ENCODE assay signal across 26 cellular contexts in genomic region chr18:63244585-63244984, GRCh38.
DNase-seq lines count a peak whose midpoint lies in the region; ATAC-seq and TF ChIP-seq lines count a peak whose summit lies in the region.
"Had no signal": no experiment of that assay in that cellular context is flagged by ENCODE, and none has a peak within 500 bp of the region (broad histone marks: within the 10 kb centered on the region; RNA-seq: fewer than 3 reads in every experiment).

No MANE protein-coding gene starts in this region.

- no peak for TF ChIP-seq CTCF in AG10803 (conservative IDR thresholded peaks at IDR 0.05; ENCODE audit: low read length)
- no peak for TF ChIP-seq CTCF in left ventricle myocardium inferior (IDR thresholded peaks at IDR 0.05; ENCODE audit: borderline replicate concordance)
- TF ChIP-seq CTCF in gastrocnemius medialis (IDR thresholded peaks at IDR 0.05 in 4 of 5, conservative IDR thresholded peaks at IDR 0.05 in 1 of 5), result no peak
- no peak for TF ChIP-seq CTCF in GM13977 (IDR thresholded peaks at IDR 0.05; ENCODE audit: extremely low read depth, insufficient read depth, missing control alignments)
- TF ChIP-seq CTCF in thyroid gland (IDR thresholded peaks at IDR 0.05), result no peak

- CTCF ChIA-PET in T-cell (lab: Charles Lee), result no interaction called here

- H3K9me3 ChIP-seq in left ventricle myocardium inferior (replicated peaks) (no peaks in the 10 kb centered on the region), gastrocnemius medialis (no peaks in the 10 kb centered on the region), thyroid gland (no peaks in the 10 kb centered on the region)
- H3K9me3 ChIP-seq: adrenal gland, Caco-2, lower lobe of right lung had no signal

- no peaks in the 10 kb centered on the region for H3K27me3 ChIP-seq in left ventricle myocardium inferior (ENCODE audit: low read depth)
- no peaks in the 10 kb centered on the region for H3K27me3 ChIP-seq in gastrocnemius medialis
- H3K27me3 ChIP-seq in thyroid gland, result no peaks in the 10 kb centered on the region
- H3K27me3 ChIP-seq: adrenal gland, BLaER1, neural progenitor cell had no signal

- H3K36me3 ChIP-seq in left ventricle myocardium inferior, result no peaks in the 10 kb centered on the region
- H3K36me3 ChIP-seq in gastrocnemius medialis, result no peaks in the 10 kb centered on the region
- no peaks in the 10 kb centered on the region for H3K36me3 ChIP-seq in thyroid gland
- H3K36me3 ChIP-seq: adrenal gland, lower lobe of right lung, neural progenitor cell had no signal

- H3K27ac ChIP-seq in left ventricle myocardium inferior (replicated peaks) (peak overlapping the region; percentile 38), gastrocnemius medialis (peak overlapping the region; percentile 29 to 76 (median 56)), thyroid gland (peak overlapping the region in 1 of 3 donors; percentile 17)
- H3K27ac ChIP-seq: BLaER1, lower lobe of right lung, neural progenitor cell had no signal

- POLR2A ChIA-PET in T-cell (lab: Charles Lee), result no interaction called here

- H3K27me3 Mint-ChIP-seq in T-cell, result no peaks in the 10 kb centered on the region

- no peaks in the 10 kb centered on the region for H3K9me3 Mint-ChIP-seq in T-cell
- H3K9me3 Mint-ChIP-seq: immature natural killer cell, neural progenitor cell had no signal

- in situ Hi-C loops in gastrocnemius medialis (cut with MboI; ENCODE audit: low sequenced_read_pairs in 4 of 4), result no loop called here
- in situ Hi-C loops in GM13977 (cut with MboI; ENCODE audit: low pct_unique_long_range_greater_than_20kb, low sequenced_read_pairs, unreplicated experiment), result no loop called here

- H3K4me3 Mint-ChIP-seq in T-cell, result no peak overlapping the region
- H3K4me3 Mint-ChIP-seq: immature natural killer cell, neural progenitor cell had no signal

- H3K4me1 Mint-ChIP-seq in T-cell, result peaks cover 56 to 80% (median 62%) of the 10 kb centered on the region in 3 donors

- no peak for ATAC-seq in T-cell (replicated peaks in 1 of 4)
- ATAC-seq in gastrocnemius medialis, result peak; percentile 72 to 74
- ATAC-seq in GM19463 (IDR thresholded peaks at IDR 0.05; ENCODE audit: unreplicated experiment), result no peak
- ATAC-seq: GM12878, K562, lower lobe of right lung had no signal

- no peak for TF ChIP-seq POLR2A in gastrocnemius medialis (IDR thresholded peaks at IDR 0.05)
- no peak for TF ChIP-seq POLR2A in thyroid gland (IDR thresholded peaks at IDR 0.05)

- 80 to 86% methylated on average over 6 of the region's 6 CpGs for WGBS in thyroid gland, 2 donors

- DNase-seq in AG10803 (ENCODE audit: low read depth) (peak; percentile 63), T-cell (no peak), left ventricle myocardium inferior (no peak), gastrocnemius medialis (no peak), GM13977 (ENCODE audit: low spot score) (no peak), NCI-H1092 (lab: John Stamatoyannopoulos, UW) (no peak), thyroid gland (no peak)
- DNase-seq: ACHN; activated CD4-positive, alpha-beta T cell treated with anti-CD3 and anti-CD28 coated beads, Interleukin-2, amount 50 U/mL, for 48 hours; activated CD8-positive, alpha-beta memory T cell treated with anti-CD3 and anti-CD28 coated beads, Interleukin-2, amount 50 U/mL, for 48 hours; activated effector memory CD4-positive, alpha-beta T cell treated with anti-CD3 and anti-CD28 coated beads, Interleukin-2, amount 50 U/mL, for 16 hours; adrenal gland; Caco-2; immature natural killer cell; lower lobe of right lung; MM.1S; NCI-H1417 treated with DMSO at 0.1 percent for 48 hours; NCI-H2081 treated with DMSO at 0.1 percent for 48 hours; NCI-H774; OCI-M1; posterior cingulate gyrus had no signal

- H3K36me3 Mint-ChIP-seq in T-cell, result peaks cover 60% of the 10 kb centered on the region
- H3K36me3 Mint-ChIP-seq: neural progenitor cell had no signal

- H3K4me3 ChIP-seq in AG10803 (ENCODE audit: low read length), result no peak overlapping the region
- H3K4me3 ChIP-seq in left ventricle myocardium inferior, result no peak overlapping the region
- no peak overlapping the region for H3K4me3 ChIP-seq in gastrocnemius medialis
- H3K4me3 ChIP-seq in thyroid gland (replicated peaks in 1 of 3), result no peak overlapping the region
- H3K4me3 ChIP-seq: adrenal gland, BLaER1, GM12878, K562, lower lobe of right lung, neural progenitor cell had no signal

- peak overlapping the region; percentile 28 to 50 for H3K27ac Mint-ChIP-seq in T-cell
- H3K27ac Mint-ChIP-seq: neural progenitor cell had no signal

- intact Hi-C loops in left ventricle myocardium inferior (cut with micrococcal nuclease), result no loop called here
- intact Hi-C loops in gastrocnemius medialis (cut with DNase I; ENCODE audit: low total_unique reads), result no loop called here
- intact Hi-C loops in thyroid gland (cut with DNase I), result no loop called here

- H3K4me1 ChIP-seq in left ventricle myocardium inferior, result peaks cover 18% of the 10 kb centered on the region
- peaks cover 15 to 25% of the 10 kb centered on the region in 2 donors for H3K4me1 ChIP-seq in gastrocnemius medialis
- H3K4me1 ChIP-seq in thyroid gland, result peaks cover 15 to 16% of the 10 kb centered on the region in 2 donors
- H3K4me1 ChIP-seq: adrenal gland, Caco-2, neural progenitor cell had no signal

Comparison
In these comparisons a context has a peak if more than half of its experiments do, and no peak if none do; other contexts are left out.
1. ATAC-seq: peak in gastrocnemius medialis (2 of 2); none in T-cell (0 of 4) and GM19463 (single experiment).